In genomic region chr6:2862712-2863174, GRCh38 we compare ENCODE assay signal across 1 cellular context.
TF ChIP-seq lines count a peak whose summit lies in the region.

No MANE protein-coding gene starts in this region.

TF ChIP-seq in HepG2, 621 proteins besides CTCF, POLR2A, EP300 and RAD21:
- TF ChIP-seq ELF3 (CRISPR knock-in tag; IDR thresholded peaks at IDR 0.05) (no peak), ZNF850 (CRISPR knock-in tag; conservative IDR thresholded peaks at IDR 0.05) (no peak), BHLHE40 (IDR thresholded peaks at IDR 0.05; ENCODE audit: low read length) (no peak), POLR2AphosphoS2 (IDR thresholded peaks at IDR 0.05; ENCODE audit: low read depth, low read length) (no peak), REST (IDR thresholded peaks at IDR 0.05; ENCODE audit: borderline replicate concordance in 1 of 2, low read depth in 1 of 2, low read length in 2 of 2) (no peak), ZNF326 (CRISPR knock-in tag; IDR thresholded peaks at IDR 0.05; ENCODE audit: borderline replicate concordance) (no peak), ISL2 (CRISPR knock-in tag; IDR thresholded peaks at IDR 0.05) (no peak), SAP130 (CRISPR knock-in tag; IDR thresholded peaks at IDR 0.05; ENCODE audit: low read depth) (no peak), STAT5B (CRISPR knock-in tag; IDR thresholded peaks at IDR 0.05) (no peak), GABPA (IDR thresholded peaks at IDR 0.05; ENCODE audit: low read depth, low read length) (no peak), GABPA (CRISPR knock-in tag; IDR thresholded peaks at IDR 0.05; ENCODE audit: low read depth) (no peak), ZNF30 (CRISPR knock-in tag; IDR thresholded peaks at IDR 0.05) (no peak), WIZ (CRISPR knock-in tag; IDR thresholded peaks at IDR 0.05) (no peak)
- TF ChIP-seq, protein P1, sequence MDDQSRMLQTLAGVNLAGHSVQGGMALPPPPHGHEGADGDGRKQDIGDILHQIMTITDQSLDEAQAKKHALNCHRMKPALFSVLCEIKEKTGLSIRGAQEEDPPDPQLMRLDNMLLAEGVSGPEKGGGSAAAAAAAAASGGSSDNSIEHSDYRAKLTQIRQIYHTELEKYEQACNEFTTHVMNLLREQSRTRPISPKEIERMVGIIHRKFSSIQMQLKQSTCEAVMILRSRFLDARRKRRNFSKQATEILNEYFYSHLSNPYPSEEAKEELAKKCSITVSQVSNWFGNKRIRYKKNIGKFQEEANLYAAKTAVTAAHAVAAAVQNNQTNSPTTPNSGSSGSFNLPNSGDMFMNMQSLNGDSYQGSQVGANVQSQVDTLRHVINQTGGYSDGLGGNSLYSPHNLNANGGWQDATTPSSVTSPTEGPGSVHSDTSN (CRISPR knock-in tag; IDR thresholded peaks at IDR 0.05; ENCODE audit: borderline replicate concordance): no peak
TF ChIP-seq in HepG2: peak in this region for 0.
